In the genomic region with DNA sequence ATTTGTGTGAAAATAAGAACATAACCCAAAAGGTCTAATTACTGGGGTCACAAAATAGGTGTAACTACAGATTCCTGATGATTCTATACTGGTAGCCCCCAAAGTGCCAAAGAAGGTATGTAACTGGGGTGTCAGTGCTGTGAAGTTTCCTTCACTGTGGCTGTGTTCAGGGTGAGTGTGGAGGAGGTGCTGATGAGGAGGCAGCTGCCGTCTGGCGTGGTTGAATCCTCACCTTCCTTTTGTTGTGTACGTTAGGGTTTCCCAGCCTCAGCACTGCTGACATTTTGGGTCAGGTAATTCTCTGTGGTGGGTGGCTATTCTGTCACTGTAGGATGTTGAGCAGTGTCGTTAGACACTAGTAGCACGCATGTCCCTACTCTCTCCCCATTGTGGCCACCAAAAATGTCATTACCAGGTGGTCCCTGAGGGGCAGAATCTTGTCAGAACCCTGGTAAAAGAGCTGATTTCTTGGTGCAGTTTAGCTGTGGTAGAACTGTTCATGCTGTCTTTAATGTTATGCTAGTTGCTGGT, we compare ENCODE assay signal across 14 cellular contexts. TPM values are rescaled to one million over a fixed set of nuclear protein-coding genes. Genes with fewer than 3 reads are reported as not detected.
DNase-seq lines count a peak whose midpoint lies in the region; ATAC-seq, FAIRE-seq and TF ChIP-seq lines count a peak whose summit lies in the region.
"Had no signal": no experiment of that assay in that cellular context is flagged by ENCODE, and none has a peak within 500 bp of the region (broad histone marks: within the 10 kb centered on the region; RNA-seq: fewer than 3 reads in every experiment).

No MANE protein-coding gene starts in this region.

- CTCF ChIA-PET in HepG2 (lab: Yijun Ruan, JAX; ENCODE audit: low intra/inter-chr PET ratio, low total read pairs) = interaction anchor here (0.7 kb wide), 1 partner anchor 30 kb away, joined by 3 read pairs; no protein-coding TSS in a partner anchor

- H3K27me3 ChIP-seq in HepG2 (ENCODE audit: control insufficient read depth in 1 of 2, insufficient read depth in 2 of 2, low read length in 2 of 2) = no peaks in the 10 kb centered on the region
- H3K27me3 ChIP-seq in right lobe of liver = no peaks in the 10 kb centered on the region
- no peaks in the 10 kb centered on the region for H3K27me3 ChIP-seq in endodermal cell (ENCODE audit: control insufficient read depth, insufficient read depth, low read length, poor library complexity, severe bottlenecking)

- TF ChIP-seq POLR2A in HepG2 (IDR thresholded peaks at IDR 0.05; ENCODE audit: insufficient read depth in 1 of 2, low read depth in 2 of 2, low read length in 2 of 2) = no peak
- TF ChIP-seq POLR2A in right lobe of liver (IDR thresholded peaks at IDR 0.05) = no peak

- TF ChIP-seq EP300 in HepG2 (IDR thresholded peaks at IDR 0.05; ENCODE audit: low read depth in 2 of 2, low read length in 2 of 2) = no peak
- TF ChIP-seq EP300 in HepG2 (CRISPR knock-in tag; IDR thresholded peaks at IDR 0.05; ENCODE audit: borderline replicate concordance) = no peak

- BruUV-seq in HepG2 (replicated peaks; lab: Mats Ljungman, UMichigan) = no TSS peak

- H3K9me3 Mint-ChIP-seq in endodermal cell = no peaks in the 10 kb centered on the region
- H3K9me3 Mint-ChIP-seq: H9 had no signal

- H3K9ac ChIP-seq in HepG2 (ENCODE audit: insufficient read depth, low read depth, low read length) = no peak overlapping the region
- H3K9ac ChIP-seq in endodermal cell (ENCODE audit: extremely low read depth, low read length, poor library complexity, severe bottlenecking) = no peak overlapping the region
- H3K9ac ChIP-seq: BLaER1 treated with 17β-estradiol and CSF1 and Interleukin-3, amounts not matched to agents 10 nM and 100 nM had no signal

- 98% methylated on average over 5 of the region's 5 CpGs for WGBS in HepG2 (ENCODE audit: low lambda C conversion rate)
- WGBS in right lobe of liver (ENCODE audit: insufficient coverage, low coverage, low lambda C conversion rate, missing lambda C conversion rate) = no CpG with 5 or more reads among the region's 5 CpGs
- WGBS in endodermal cell (ENCODE audit: insufficient coverage in 1 of 2, insufficient read length in 1 of 2), 2 experiments = 94% methylated on average over 5 of the region's 5 CpGs; no CpG with 5 or more reads in 1 of the 2 experiments

- no peak overlapping the region for H3K4me2 ChIP-seq in HepG2 (ENCODE audit: low read depth, low read length)
- H3K4me2 ChIP-seq: BLaER1 treated with 17β-estradiol and CSF1 and Interleukin-3, amounts not matched to agents 10 nM and 100 nM had no signal

- no peak overlapping the region for H3K4me3 Mint-ChIP-seq in endodermal cell
- H3K4me3 Mint-ChIP-seq: CD4-positive, CD25-positive, alpha-beta regulatory T cell; H9 had no signal

- no peak overlapping the region for H3K27ac Mint-ChIP-seq in endodermal cell

- H3K4me1 Mint-ChIP-seq in endodermal cell = peaks cover 6% of the 10 kb centered on the region

- no peaks in the 10 kb centered on the region for H3K79me2 ChIP-seq in HepG2 (ENCODE audit: insufficient read depth, low read length)

- H3K9me3 ChIP-seq in HepG2 (ENCODE audit: low read length) = no peaks in the 10 kb centered on the region
- H3K9me3 ChIP-seq in right lobe of liver = no peaks in the 10 kb centered on the region
- no peaks in the 10 kb centered on the region for H3K9me3 ChIP-seq in endodermal cell (ENCODE audit: control insufficient read depth, low read length)
- H3K9me3 ChIP-seq: BLaER1 treated with 17β-estradiol and CSF1 and Interleukin-3, amounts not matched to agents 10 nM and 100 nM had no signal

- H3K4me1 ChIP-seq in HepG2 (ENCODE audit: insufficient read depth, low read length) (peaks cover 19% of the 10 kb centered on the region; the same call in 1 of the 2 replicates), right lobe of liver (peaks cover 0 to 7% (median 3%) of the 10 kb centered on the region in 4 donors), endodermal cell (ENCODE audit: control insufficient read depth, insufficient read depth, low read length) (no peaks in the 10 kb centered on the region)

- no peaks in the 10 kb centered on the region for H3K27me3 Mint-ChIP-seq in endodermal cell (ENCODE audit: insufficient read depth)
- H3K27me3 Mint-ChIP-seq: CD4-positive, CD25-positive, alpha-beta regulatory T cell had no signal

- peaks cover 47% of the 10 kb centered on the region for H3K36me3 Mint-ChIP-seq in endodermal cell (ENCODE audit: low read depth)

- in situ Hi-C loops in HepG2 (cut with HindIII; ENCODE audit: extremely low pct_ligation_motif_present, low pct_unique_long_range_greater_than_20kb) = no loop called here

- H3K4me3 ChIP-seq in HepG2 (replicated peaks in 1 of 3; ENCODE audit: insufficient read depth in 1 of 3, low read depth in 2 of 3, low read length in 3 of 3) = no peak overlapping the region
- no peak overlapping the region for H3K4me3 ChIP-seq in right lobe of liver
- H3K4me3 ChIP-seq in endodermal cell (ENCODE audit: low read length) = no peak overlapping the region
- H3K4me3 ChIP-seq in coronary artery = no peak overlapping the region
- H3K4me3 ChIP-seq: BLaER1 treated with 17β-estradiol and CSF1 and Interleukin-3, amounts not matched to agents 10 nM and 100 nM; GM12878 had no signal

- H3K36me3 ChIP-seq in HepG2 (replicated peaks in 1 of 2; ENCODE audit: control insufficient read depth in 1 of 2, insufficient read depth in 2 of 2, low read length in 2 of 2) (peaks cover 23 to 47% of the 10 kb centered on the region in 2 experiments), right lobe of liver (peaks cover 0 to 41% (median 10%) of the 10 kb centered on the region in 4 donors), endodermal cell (ENCODE audit: control insufficient read depth, insufficient read depth, low read length) (peaks cover 74% of the 10 kb centered on the region)

- H4K20me1 ChIP-seq in HepG2 (ENCODE audit: insufficient read depth, low read length) = peaks cover 4% of the 10 kb centered on the region

- FAIRE-seq in HepG2 (lab: Jason Lieb, UNC) = no peak
- FAIRE-seq: GM12878 had no signal

- no peak overlapping the region for H2AFZ ChIP-seq in HepG2 (ENCODE audit: low read length)

- DNase-seq in HepG2 (ENCODE audit: low spot score) (no peak), right lobe of liver (no peak), endodermal cell (peak; percentile 38), cardiac septum (ENCODE audit: low spot score) (no peak), coronary artery (ENCODE audit: low spot score) (no peak), AG08396 (ENCODE audit: low spot score) (no peak)
- DNase-seq in stimulated activated naive CD8-positive, alpha-beta T cell treated with anti-CD3 and anti-CD28 coated beads, Interleukin-15, Interleukin-2, amounts not matched to agents 100 U/mL and 50 U/mL, for 24 hours = no peak
- DNase-seq: 8988T; CD4-positive, CD25-positive, alpha-beta regulatory T cell; DMS 273 treated with DMSO at 0.1 percent for 48 hours; GOT3; H9 had no signal

- ATAC-seq in HepG2 = no peak
- no peak for ATAC-seq in right lobe of liver
- ATAC-seq in stimulated activated naive CD8-positive, alpha-beta T cell treated with anti-CD3 and anti-CD28 coated beads, Interleukin-15, Interleukin-2, amounts not matched to agents 100 U/mL and 50 U/mL, for 24 hours = peak; percentile 36
- ATAC-seq: GM12878 had no signal

- POLR2A ChIA-PET in HepG2 (lab: Yijun Ruan, JAX) = interaction anchor here (0.7 kb wide), 1 partner anchor 107 kb away, joined by 4 read pairs; no protein-coding TSS in a partner anchor

- intact Hi-C loops in HepG2 (cut with micrococcal nuclease; ENCODE audit: unreplicated experiment) (no loop called here), right lobe of liver (cut with DNase I) (no loop called here), cardiac septum (cut with DNase I) (no loop called here)

- H3K27ac ChIP-seq in HepG2 (ENCODE audit: extremely low read length, insufficient read depth, low read length) (no peak overlapping the region), right lobe of liver (no peak overlapping the region), endodermal cell (ENCODE audit: low read depth, low read length) (no peak overlapping the region), coronary artery (no peak overlapping the region)
- H3K27ac ChIP-seq: BLaER1 treated with 17β-estradiol and CSF1 and Interleukin-3, amounts not matched to agents 10 nM and 100 nM had no signal

- TF ChIP-seq RAD21 in HepG2 (CRISPR knock-in tag; IDR thresholded peaks at IDR 0.05) = no peak

- TF ChIP-seq CTCF in HepG2 (CRISPR knock-in tag; IDR thresholded peaks at IDR 0.05) (no peak), right lobe of liver (IDR thresholded peaks at IDR 0.05) (no peak), endodermal cell (conservative IDR thresholded peaks at IDR 0.05) (no peak), coronary artery (IDR thresholded peaks at IDR 0.05) (no peak)

TF ChIP-seq in HepG2, 621 proteins besides CTCF, POLR2A, EP300 and RAD21:
- TF ChIP-seq FOXJ3 (CRISPR knock-in tag; IDR thresholded peaks at IDR 0.05; ENCODE audit: borderline replicate concordance) = no peak
- peak; percentile 64 for TF ChIP-seq RBM22 (optimal IDR thresholded peaks at IDR 0.05; ENCODE audit: low read length)

RNA-seq across cellular contexts. Expression of gene ADNP2, which starts 31.5 kb away (rescaled TPM):
- 25.5 and 28.6 TPM in 2 replicates for total RNA-seq in HepG2 (2016; rRNA removed; fragmentation: Illumina TruSeq; extraction: Trizol)
- total RNA-seq in HepG2 (2016; cell fraction: cytosol; rRNA removed; fragmentation: Illumina TruSeq; extraction: Trizol; ENCODE audit: low read depth) = 2.3 TPM in 2 replicates
- total RNA-seq in HepG2 (2016; cell fraction: insoluble cytoplasmic fraction; rRNA removed; fragmentation: Illumina TruSeq; extraction: Trizol) = 23.8 and 24.2 TPM in 2 replicates
- total RNA-seq in HepG2 (2016; cell fraction: membrane; rRNA removed; fragmentation: Illumina TruSeq; extraction: Trizol) = 11.9 and 13.0 TPM in 2 replicates
- 17.1 and 18.2 TPM in 2 replicates for total RNA-seq in HepG2 (2016; cell fraction: nucleus; rRNA removed; fragmentation: Illumina TruSeq; extraction: Trizol)
- polyA plus RNA-seq in HepG2 (2011; rRNA removed) = 9.9 and 10.8 TPM in 2 replicates
- 8.0 and 8.3 TPM in 2 replicates for polyA plus RNA-seq in HepG2 (2011; cell fraction: cytosol; rRNA removed)
- 12.3 and 13.9 TPM in 2 replicates for polyA plus RNA-seq in HepG2 (2011; cell fraction: nucleus; rRNA removed)
- polyA plus RNA-seq in HepG2 (2012) = 15.1 and 15.4 TPM in 2 replicates
- 0.66 and 0.67 TPM in 2 replicates for polyA plus RNA-seq in HepG2 (2016; cell fraction: cytosol; fragmentation: Illumina TruSeq; extraction: Trizol; ENCODE audit: low read depth)
- polyA plus RNA-seq in HepG2 (2016; cell fraction: insoluble cytoplasmic fraction; fragmentation: Illumina TruSeq; extraction: Trizol; ENCODE audit: low read depth) = 17.6 and 18.3 TPM in 2 replicates
- polyA plus RNA-seq in HepG2 (2016; cell fraction: membrane; fragmentation: Illumina TruSeq; extraction: Trizol; ENCODE audit: low read depth) = 4.1 and 4.5 TPM in 2 replicates
- polyA plus RNA-seq in HepG2 (2016; cell fraction: nucleus; fragmentation: Illumina TruSeq; extraction: Trizol; ENCODE audit: insufficient read depth, low read depth) = 21.2 and 21.4 TPM in 2 replicates
- 36.7 and 42.7 TPM in 2 replicates for polyA minus RNA-seq in HepG2 (2011; rRNA and poly(A)+ RNA removed; ENCODE audit: low replicate concordance)
- polyA minus RNA-seq in HepG2 (2011; cell fraction: cytosol; rRNA and poly(A)+ RNA removed) = 14.4 and 15.4 TPM in 2 replicates
- polyA minus RNA-seq in HepG2 (2011; cell fraction: nucleus; rRNA and poly(A)+ RNA removed) = 32.1 and 32.2 TPM in 2 replicates
- total RNA-seq in right lobe of liver = 1 to 10 TPM; 4.4 to 9.9 (median 7.7) TPM
- 10 to 100 TPM; 38.4 to 51.0 TPM for total RNA-seq in endodermal cell
- 32.2 TPM for polyA plus RNA-seq in endodermal cell (2013, experiment 1 of 2)
- polyA plus RNA-seq in endodermal cell (2013, experiment 2 of 2) = 34.7 TPM
- 11.8 TPM for total RNA-seq in cardiac septum
